In the genomic region with DNA sequence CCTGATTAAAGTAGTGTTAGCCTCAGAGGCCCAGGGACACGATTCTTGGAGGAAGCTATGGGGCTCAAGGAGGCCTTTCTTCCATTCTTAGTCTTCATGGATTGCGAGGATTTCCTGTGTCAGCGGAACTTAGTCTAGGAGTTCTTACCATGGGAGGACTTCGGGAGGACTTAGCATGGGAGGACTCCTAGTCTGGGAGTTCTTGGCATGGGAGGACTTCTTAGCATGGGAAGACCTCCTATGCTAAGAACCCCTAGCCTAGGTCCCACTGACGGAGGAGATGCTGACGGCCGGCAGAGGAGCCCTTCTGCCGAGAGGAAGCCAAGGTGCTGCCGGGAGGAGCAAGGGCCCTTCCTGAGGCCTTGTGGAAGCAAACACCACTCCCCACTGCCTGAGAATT, we compare ENCODE assay signal across 17 cellular contexts. TPM values are rescaled to one million over a fixed set of nuclear protein-coding genes. Genes with fewer than 3 reads are reported as not detected.
A peak's percentile ranks its signal among the peaks of the same experiment; 100 is the strongest.
DNase-seq lines count a peak whose midpoint lies in the region; ATAC-seq and TF ChIP-seq lines count a peak whose summit lies in the region.
"Had no signal": no experiment of that assay in that cellular context is flagged by ENCODE, and none has a peak within 500 bp of the region (broad histone marks: within the 10 kb centered on the region; RNA-seq: fewer than 3 reads in every experiment).

No MANE protein-coding gene starts in this region.

- H3K56ac ChIP-seq in H9 (ENCODE audit: insufficient read length, low read depth, low read length) = no peak overlapping the region

- peak overlapping the region in 1 of 3 experiments; percentile 74; a peak in 3 of 7 replicates for H3K27ac Mint-ChIP-seq in H9

- no peak overlapping the region for H2BK5ac ChIP-seq in mesenchymal stem cell (ENCODE audit: low read depth, low read length, poor library complexity, severe bottlenecking)
- no peak overlapping the region for H2BK5ac ChIP-seq in H9 (ENCODE audit: insufficient read length, low read length)

- H2AK5ac ChIP-seq in mesenchymal stem cell (ENCODE audit: low read length, severe bottlenecking) (no peak overlapping the region), H9 (ENCODE audit: insufficient read length, low read length) (no peak overlapping the region)

- H3K9me3 Mint-ChIP-seq in H9 = no peaks in the 10 kb centered on the region

- no peak overlapping the region for H2BK15ac ChIP-seq in mesenchymal stem cell (ENCODE audit: low read depth, poor library complexity, severe bottlenecking)
- no peak overlapping the region for H2BK15ac ChIP-seq in H9 (ENCODE audit: low read depth, low read length)

- TF ChIP-seq CTCF in PC-3 (conservative IDR thresholded peaks at IDR 0.05; ENCODE audit: low read depth, low read length) (no peak), body of pancreas (IDR thresholded peaks at IDR 0.05) (no peak), tibial artery (IDR thresholded peaks at IDR 0.05) (no peak), H9 (conservative IDR thresholded peaks at IDR 0.05) (no peak)

- peaks cover 13% of the 10 kb centered on the region in 2 experiments for H3K4me1 Mint-ChIP-seq in H9

- no peak overlapping the region for H3T11ph ChIP-seq in H9 (ENCODE audit: low read length)

- no peak overlapping the region for H2BK20ac ChIP-seq in H9 (ENCODE audit: low read depth, low read length, poor library complexity, severe bottlenecking)

- H3F3A ChIP-seq in PC-3 (ENCODE audit: low read length, unreplicated experiment) = no peaks in the 10 kb centered on the region

- H3K36me3 Mint-ChIP-seq in H9 (ENCODE audit: insufficient read depth in 1 of 3, low read depth in 3 of 3) = peaks cover 7 to 70% (median 34%) of the 10 kb centered on the region in 3 experiments; a peak in 6 of 7 replicates

- H3K4me3 ChIP-seq in PC-3 (ENCODE audit: low read length) = no peak overlapping the region
- no peak overlapping the region for H3K4me3 ChIP-seq in body of pancreas
- H3K4me3 ChIP-seq in mesenchymal stem cell (ENCODE audit: insufficient read depth in 1 of 2, low read depth in 1 of 2, low read length in 2 of 2) = no peak overlapping the region
- H3K4me3 ChIP-seq in tibial artery = no peak overlapping the region

- peak overlapping the region; percentile 43 for H3K4me2 ChIP-seq in PC-3 (ENCODE audit: low read length)
- no peak overlapping the region for H3K4me2 ChIP-seq in mesenchymal stem cell (ENCODE audit: low read length, poor library complexity, severe bottlenecking)
- no peak overlapping the region for H3K4me2 ChIP-seq in H9 (ENCODE audit: insufficient read depth, insufficient read length, low read length)

- intact Hi-C loops in PC-3 (cut with micrococcal nuclease) = loop anchor here (1.0 to 10.0 kb wide), 6 partner anchors 74 to 321 kb away; a partner anchor contains a TSS
- intact Hi-C loops in body of pancreas (cut with DNase I) = no loop called here
- intact Hi-C loops in tibial artery (cut with DNase I; ENCODE audit: low total_unique reads) = no loop called here
- intact Hi-C loops in posterior cingulate gyrus (cut with DNase I) = loop anchor here (10.0 kb wide), 1 partner anchor 124 kb away; no protein-coding TSS in a partner anchor

- H3K79me2 ChIP-seq in PC-3 (ENCODE audit: low read length) (no peaks in the 10 kb centered on the region), H9 (ENCODE audit: insufficient read depth, low read length) (no peaks in the 10 kb centered on the region)

- H3K18ac ChIP-seq in mesenchymal stem cell (ENCODE audit: low read depth in 1 of 2, low read length in 2 of 2) (peak overlapping the region in 1 of 2 experiments; percentile 6), H9 (ENCODE audit: insufficient read length, low read depth, low read length) (no peak overlapping the region)

- no peak overlapping the region for H2BK120ac ChIP-seq in mesenchymal stem cell (ENCODE audit: low read depth, low read length)
- H2BK120ac ChIP-seq in H9 (ENCODE audit: low read depth, low read length, poor library complexity, severe bottlenecking) = no peak overlapping the region

- no peaks in the 10 kb centered on the region for H3K9me2 ChIP-seq in PC-3 (replicated peaks; ENCODE audit: low read length)

- H3K14ac ChIP-seq in mesenchymal stem cell (ENCODE audit: low read length in 2 of 2) (no peak overlapping the region), H9 (ENCODE audit: insufficient read depth, low read length) (no peak overlapping the region)

- H3K23ac ChIP-seq in mesenchymal stem cell (ENCODE audit: low read length in 2 of 2) (no peak overlapping the region), H9 (ENCODE audit: insufficient read length, low read depth, low read length) (no peak overlapping the region)

- H3K27me3 ChIP-seq in PC-3 (ENCODE audit: low read length) (no peaks in the 10 kb centered on the region), body of pancreas (no peaks in the 10 kb centered on the region), mesenchymal stem cell (ENCODE audit: control insufficient read depth in 1 of 2, insufficient read depth in 1 of 2, low read length in 2 of 2) (no peaks in the 10 kb centered on the region), tibial artery (no peaks in the 10 kb centered on the region), H9 (ENCODE audit: insufficient read depth, low read length) (no peaks in the 10 kb centered on the region)

- H3K79me1 ChIP-seq in mesenchymal stem cell (replicated peaks; ENCODE audit: low read length, poor library complexity, severe bottlenecking) (peaks cover 15% of the 10 kb centered on the region), H9 (ENCODE audit: insufficient read depth, low read depth, low read length, poor library complexity, severe bottlenecking) (no peaks in the 10 kb centered on the region)

- H2AFZ ChIP-seq in PC-3 (ENCODE audit: low read length) (no peak overlapping the region), mesenchymal stem cell (ENCODE audit: low read depth, low read length) (no peak overlapping the region), H9 (ENCODE audit: low read length) (no peak overlapping the region)

- H4K8ac ChIP-seq in mesenchymal stem cell (ENCODE audit: low read length) = peak overlapping the region; percentile 16
- H4K8ac ChIP-seq in H9 (replicated peaks; ENCODE audit: insufficient read length, low read depth, low read length) = no peak overlapping the region

- H2BK12ac ChIP-seq in mesenchymal stem cell (ENCODE audit: low read length in 2 of 2) = peak overlapping the region in 1 of 2 experiments; percentile 12
- H2BK12ac ChIP-seq in H9 (ENCODE audit: insufficient read length, low read depth, low read length) = no peak overlapping the region

- CTCF ChIA-PET in PC-3 (lab: Charles Lee) = no interaction called here

- H4K91ac ChIP-seq in mesenchymal stem cell (ENCODE audit: low read length) = peak overlapping the region; percentile 55
- no peak overlapping the region for H4K91ac ChIP-seq in H9 (ENCODE audit: insufficient read length, low read depth, low read length)

- WGBS in body of pancreas, 2 donors = 93 to 96% methylated on average over 5 to 7 of the region's 9 CpGs
- WGBS in mesenchymal stem cell = 98% methylated on average over 9 of the region's 9 CpGs
- WGBS in H9 (ENCODE audit: extremely low coverage, insufficient read length, low lambda C conversion rate) = no CpG with 5 or more reads among the region's 9 CpGs

- no peak for ATAC-seq in PC-3
- no peak for ATAC-seq in body of pancreas

- H3K23me2 ChIP-seq in H9 (ENCODE audit: insufficient read length, low read depth, low read length, poor library complexity, severe bottlenecking) = no peaks in the 10 kb centered on the region

- H3K4me3 Mint-ChIP-seq in H9 = no peak overlapping the region

- H3K9ac ChIP-seq in PC-3 (ENCODE audit: low read length) (0 out of 2 replicates have a peak overlapping the region, but pooled peaks have one; percentile 5), mesenchymal stem cell (ENCODE audit: low read length) (peak overlapping the region; percentile 89), H9 (ENCODE audit: extremely low read depth, insufficient read length, low read length) (no peak overlapping the region)

- H4K5ac ChIP-seq in H9 (ENCODE audit: insufficient read length, low read depth, low read length) = no peak overlapping the region

- H3K27ac ChIP-seq in PC-3 (ENCODE audit: low read length) (peak overlapping the region; percentile 87), body of pancreas (peak overlapping the region in 3 of 4 donors; percentile 43 to 68 (median 65)), mesenchymal stem cell (ENCODE audit: low read length, poor library complexity, severe bottlenecking) (peak overlapping the region; percentile 94), tibial artery (peak overlapping the region; percentile 85 to 93), H9 (ENCODE audit: insufficient read length, low read depth, low read length) (no peak overlapping the region)

- H3K27me3 Mint-ChIP-seq in H9 (ENCODE audit: low read depth) = no peaks in the 10 kb centered on the region

- H3K9me3 ChIP-seq in PC-3 (ENCODE audit: low read length) (no peaks in the 10 kb centered on the region), body of pancreas (no peaks in the 10 kb centered on the region), mesenchymal stem cell (ENCODE audit: control insufficient read depth, low read length) (no peaks in the 10 kb centered on the region), tibial artery (no peaks in the 10 kb centered on the region), H9 (ENCODE audit: control insufficient read depth, low read depth, low read length) (no peaks in the 10 kb centered on the region)

- BruUV-seq in PC-3 (replicated peaks; lab: Mats Ljungman, UMichigan) = no TSS peak

- TF ChIP-seq POLR2A in body of pancreas (IDR thresholded peaks at IDR 0.05) = no peak

- DNase-seq in PC-3 (no peak), body of pancreas (no peak), mesenchymal stem cell (no peak), tibial artery (no peak), posterior cingulate gyrus (no peak), H9 (no peak)
- DNase-seq in stimulated activated CD4-positive, alpha-beta T cell treated with anti-CD3 and anti-CD28 coated beads, Interleukin-15, amount 100 ng/mL, for 24 hours = no peak
- DNase-seq: activated CD4-positive, alpha-beta T cell treated with anti-CD3 and anti-CD28 coated beads, Interleukin-2, amount 50 U/mL, for 1 hour; activated naive CD4-positive, alpha-beta T cell; activated T-cell treated with anti-CD3 and anti-CD28 coated beads for 4 hours; left cardiac atrium; NCI-H2171 treated with DMSO at 0.1 percent for 48 hours; OCI-M1; retina; stimulated activated naive CD4-positive, alpha-beta T cell had no signal

- H3K4ac ChIP-seq in mesenchymal stem cell (ENCODE audit: low read depth in 1 of 2, low read length in 2 of 2) = peak overlapping the region; percentile 1 to 78
- no peak overlapping the region for H3K4ac ChIP-seq in H9 (ENCODE audit: low read depth, low read length)

- H3K4me1 ChIP-seq in PC-3 (ENCODE audit: insufficient read depth, low read length) (peaks cover 62% of the 10 kb centered on the region), body of pancreas (peaks cover 25% of the 10 kb centered on the region), mesenchymal stem cell (ENCODE audit: control insufficient read depth, insufficient read depth, low read depth, low read length) (peaks cover 25% of the 10 kb centered on the region), tibial artery (peaks cover 6 to 53% (median 31%) of the 10 kb centered on the region in 4 donors), H9 (ENCODE audit: insufficient read depth, low read length) (0 out of 2 replicates have a peak, but pooled peaks cover 2% of the 10 kb centered on the region)

- no peaks in the 10 kb centered on the region for H4K20me1 ChIP-seq in PC-3 (ENCODE audit: low read length)
- H4K20me1 ChIP-seq in H9 (ENCODE audit: control insufficient read depth, insufficient read depth, insufficient read length) = no peaks in the 10 kb centered on the region

- POLR2A ChIA-PET in PC-3 (lab: Charles Lee; ENCODE audit: unreplicated experiment) = interaction anchor here (1.3 kb wide), 1 partner anchor 202 kb away, joined by 25 read pairs; a partner anchor contains a TSS

- H3K36me3 ChIP-seq in PC-3 (ENCODE audit: low read depth, low read length) = peaks cover 10% of the 10 kb centered on the region; the same call in 1 of the 2 replicates
- no peaks in the 10 kb centered on the region for H3K36me3 ChIP-seq in body of pancreas (replicated peaks in 1 of 2; ENCODE audit: insufficient read depth in 1 of 2, low read depth in 2 of 2)
- H3K36me3 ChIP-seq in mesenchymal stem cell (ENCODE audit: control insufficient read depth in 1 of 2, insufficient read depth in 2 of 2, low read depth in 1 of 2, low read length in 2 of 2) = peaks cover 29 to 67% of the 10 kb centered on the region in 2 experiments
- peaks cover 22 to 39% (median 27%) of the 10 kb centered on the region in 3 donors for H3K36me3 ChIP-seq in tibial artery

RNA-seq across cellular contexts. Expression of a gene that starts 35.6 kb away (rescaled TPM):
- total RNA-seq in PC-3 (2014; rRNA removed) (not detected in 2 replicates), body of pancreas (not detected), H9 (2021) (not detected in 2 replicates)
- polyA plus RNA-seq in mesenchymal stem cell (2013, experiment 1 of 2) = not detected
- not detected for polyA plus RNA-seq in mesenchymal stem cell (2013, experiment 2 of 2)
- total RNA-seq: frontal cortex, left cardiac atrium, urinary bladder had no signal
- polyA plus RNA-seq: urinary bladder had no signal

Comparison
In these comparisons a context has a peak if more than half of its experiments do, and no peak if none do; other contexts are left out.
1. intact Hi-C loops: an anchor here in PC-3 (1.0 to 10.0 kb wide) and posterior cingulate gyrus (10.0 kb wide); none called in body of pancreas and tibial artery.